9 cellular contexts compared by ENCODE assay signal in genomic region chr17:59561042-59561441, GRCh38. TPM values are rescaled to one million over a fixed set of nuclear protein-coding genes. Genes with fewer than 3 reads are reported as not detected.
DNase-seq lines count a peak whose midpoint lies in the region; ATAC-seq, FAIRE-seq and TF ChIP-seq lines count a peak whose summit lies in the region.
"Had no signal": no experiment of that assay in that cellular context is flagged by ENCODE, and none has a peak within 500 bp of the region (broad histone marks: within the 10 kb centered on the region; RNA-seq: fewer than 3 reads in every experiment).

No MANE protein-coding gene starts in this region.

- peaks cover 5% of the 10 kb centered on the region for H3K9me3 ChIP-seq in K562 (replicated peaks; ENCODE audit: control insufficient read depth, insufficient read depth, low read depth, low read length)

- no peak overlapping the region for H3K27ac ChIP-seq in K562 (ENCODE audit: extremely low read depth, low read depth, low read length)

- peak; percentile 46 for TF ChIP-seq CTCF in NB4 (IDR thresholded peaks at IDR 0.05; ENCODE audit: low read depth, low read length)
- TF ChIP-seq CTCF in K562 (IDR thresholded peaks at IDR 0.05 in 2 of 3, conservative IDR thresholded peaks at IDR 0.05 in 1 of 3; ENCODE audit: insufficient read depth in 2 of 3, low read depth in 1 of 3, low read length in 3 of 3): peak; percentile 48 to 74 (median 65)
- peak; percentile 27 for TF ChIP-seq CTCF in osteocyte (IDR thresholded peaks at IDR 0.05)

- intact Hi-C loops in K562 (cut with micrococcal nuclease): no loop called here

- TF ChIP-seq POLR2A in NB4 (IDR thresholded peaks at IDR 0.05; ENCODE audit: extremely low read depth, insufficient read length): no peak
- TF ChIP-seq POLR2A in K562 (conservative IDR thresholded peaks at IDR 0.05): no peak

- H3K9me3 Mint-ChIP-seq in osteocyte (ENCODE audit: unreplicated experiment): no peaks in the 10 kb centered on the region

- H3K27ac Mint-ChIP-seq in osteocyte (ENCODE audit: unreplicated experiment): no peak overlapping the region

- no peak overlapping the region for H3K4me2 ChIP-seq in K562 (ENCODE audit: insufficient read depth, low read length)

- 0 out of 2 replicates have a peak overlapping the region, but pooled peaks have one; percentile 25 for H2AFZ ChIP-seq in K562 (ENCODE audit: low read depth, low read length)

- peak; percentile 15 for DNase-seq in NCI-H748 (lab: John Stamatoyannopoulos, UW; ENCODE audit: unreplicated experiment)
- DNase-seq in NCI-H748 treated with DMSO at 0.1 percent for 48 hours (lab: John Stamatoyannopoulos, UW): no peak
- peak; percentile 79 for DNase-seq in NB4 (ENCODE audit: low read depth)
- peak in 3 of 4 experiments; percentile 28 to 71 (median 58) for DNase-seq in K562 (ENCODE audit: extremely low read depth in 1 of 4, low spot score in 3 of 4)
- DNase-seq in osteocyte (ENCODE audit: extremely low spot score, unreplicated experiment): no peak
- no peak for DNase-seq in effector CD8-positive, alpha-beta T cell (lab: John Stamatoyannopoulos, UW)

- ATAC-seq in K562 (peak; percentile 86), HG02852 (IDR thresholded peaks at IDR 0.05; ENCODE audit: unreplicated experiment) (no peak), HG03135 (IDR thresholded peaks at IDR 0.05; ENCODE audit: unreplicated experiment) (no peak)

- CTCF ChIA-PET in K562 (lab: Yijun Ruan, JAX; ENCODE audit: low intra/inter-chr PET ratio): interaction anchor here (1.3 kb wide), 1 partner anchor 250 kb away, joined by 4 read pairs; no protein-coding TSS in a partner anchor

- H3K4me1 ChIP-seq in K562 (replicated peaks in 1 of 2; ENCODE audit: control insufficient read depth in 2 of 2, insufficient read depth in 2 of 2, low read length in 2 of 2): peaks cover 7 to 8% of the 10 kb centered on the region in 2 experiments

- no peaks in the 10 kb centered on the region for H4K20me1 ChIP-seq in K562 (replicated peaks; ENCODE audit: control insufficient read depth, insufficient read depth, low read length)
- H4K20me1 ChIP-seq: BLaER1 treated with 17β-estradiol and CSF1 and Interleukin-3, amounts not matched to agents 10 nM and 100 nM had no signal

- POLR2A ChIA-PET in K562 (lab: Yijun Ruan, JAX): no interaction called here

- H3K27me3 Mint-ChIP-seq in osteocyte (ENCODE audit: unreplicated experiment): peaks cover 22% of the 10 kb centered on the region

- FAIRE-seq in K562 (lab: Jason Lieb, UNC): peak; percentile 84

- H3K79me2 ChIP-seq in K562 (ENCODE audit: control insufficient read depth, insufficient read depth, low read length): peaks cover 6% of the 10 kb centered on the region

- H3K9ac ChIP-seq in K562 (ENCODE audit: insufficient read depth in 1 of 2, low read depth in 2 of 2, low read length in 2 of 2): no peak overlapping the region
- H3K9ac ChIP-seq: BLaER1 treated with 17β-estradiol and CSF1 and Interleukin-3, amounts not matched to agents 10 nM and 100 nM had no signal

- BruUV-seq in K562 (replicated peaks; lab: Mats Ljungman, UMichigan): no TSS peak

- in situ Hi-C loops in K562 (cut with MboI): no loop called here

- no peaks in the 10 kb centered on the region for H3K36me3 ChIP-seq in K562 (ENCODE audit: control insufficient read depth, insufficient read depth, low read length)
- H3K36me3 ChIP-seq: BLaER1 treated with 17β-estradiol and CSF1 and Interleukin-3, amounts not matched to agents 10 nM and 100 nM had no signal

- no peak for TF ChIP-seq EP300 in K562 (IDR thresholded peaks at IDR 0.05; ENCODE audit: low read length)

- no peaks in the 10 kb centered on the region for H3K36me3 Mint-ChIP-seq in osteocyte (ENCODE audit: unreplicated experiment)

- H3K4me3 ChIP-seq in NB4 (ENCODE audit: low read depth, low read length): no peak overlapping the region
- H3K4me3 ChIP-seq in K562: no peak overlapping the region
- H3K4me3 ChIP-seq: BLaER1 treated with 17β-estradiol and CSF1 and Interleukin-3, amounts not matched to agents 10 nM and 100 nM had no signal

- no peaks in the 10 kb centered on the region for H3K9me1 ChIP-seq in K562 (ENCODE audit: control insufficient read depth, insufficient read depth, low read length)

- peak in 1 of 2 experiments; percentile 59; a peak in 3 of 4 replicates for TF ChIP-seq RAD21 in K562 (CRISPR knock-in tag; conservative IDR thresholded peaks at IDR 0.05 in 1 of 2, IDR thresholded peaks at IDR 0.05 in 1 of 2)

- H3K4me1 Mint-ChIP-seq in osteocyte (ENCODE audit: unreplicated experiment): peaks cover 7% of the 10 kb centered on the region

- H3K27me3 ChIP-seq in K562 (ENCODE audit: control insufficient read depth in 2 of 2, insufficient read depth in 2 of 2, low read length in 2 of 2): 0 out of 5 replicates have a peak, but pooled peaks cover 0 to 2% of the 10 kb centered on the region in 2 experiments
- H3K27me3 ChIP-seq: BLaER1 treated with 17β-estradiol and CSF1 and Interleukin-3, amounts not matched to agents 10 nM and 100 nM had no signal

- 39% methylated on average over 2 of the region's 2 CpGs for WGBS in K562 (ENCODE audit: insufficient coverage, low coverage, missing lambda C conversion rate)

- no peak overlapping the region for H3K4me3 Mint-ChIP-seq in osteocyte (ENCODE audit: unreplicated experiment)

TF ChIP-seq in K562, 482 proteins besides CTCF, POLR2A, EP300 and RAD21 (continues in another document):
- TF ChIP-seq CHD1 (IDR thresholded peaks at IDR 0.05; ENCODE audit: low read length) (no peak), SMC3 (conservative IDR thresholded peaks at IDR 0.05; ENCODE audit: insufficient read depth, low read depth, low read length) (0 out of 2 replicates have a peak, but pooled peaks have one; percentile 22), FOXP4 (CRISPR knock-in tag; IDR thresholded peaks at IDR 0.05; ENCODE audit: borderline replicate concordance) (0 out of 2 replicates have a peak, but pooled peaks have one; percentile 32), KLF10 (CRISPR knock-in tag; IDR thresholded peaks at IDR 0.05) (no peak), NBN (IDR thresholded peaks at IDR 0.05; ENCODE audit: low read depth) (0 out of 2 replicates have a peak, but pooled peaks have one; percentile 43), MEIS2 (IDR thresholded peaks at IDR 0.05; ENCODE audit: partially characterized antibody) (peak; percentile 30), ZFP36 (IDR thresholded peaks at IDR 0.05; ENCODE audit: low read depth, low read length, partially characterized antibody) (peak; percentile 19)

RNA-seq across cellular contexts. Expression of gene DHX40, which starts 4.4 kb away (rescaled TPM):
- total RNA-seq in K562 (2011; cell fraction: chromatin; rRNA removed; ENCODE audit: low replicate concordance): 22.1 and 45.7 TPM in 2 replicates
- total RNA-seq in K562 (2011; cell fraction: nucleolus; rRNA removed): 8.0 and 11.2 TPM in 2 replicates
- 12.7 and 15.3 TPM in 2 replicates for total RNA-seq in K562 (2011; cell fraction: nucleoplasm; rRNA removed)
- 17.0 and 21.7 TPM in 2 replicates for total RNA-seq in K562 (2014; rRNA removed)
- total RNA-seq in K562 (2014; rRNA removed; fragmentation: Illumina TruSeq; extraction: Trizol): 26.4 and 31.6 TPM in 2 replicates
- 18.5 and 21.4 TPM in 2 replicates for total RNA-seq in K562 (2015; rRNA removed; fragmentation: Illumina TruSeq; extraction: Trizol)
- 18.2 and 18.5 TPM in 2 replicates for total RNA-seq in K562 (2021)
- 26.7 and 38.6 TPM in 2 replicates for polyA plus RNA-seq in K562 (2011; rRNA removed)
- 6.1 and 13.1 TPM in 2 replicates for polyA plus RNA-seq in K562 (2011; cell fraction: cytosol; rRNA removed)
- 10.3 and 17.9 TPM in 2 replicates for polyA plus RNA-seq in K562 (2011; cell fraction: nucleus; rRNA removed)
- polyA plus RNA-seq in K562 (2012): 15.2 and 21.3 TPM in 2 replicates
- 18.7 and 18.9 TPM in 2 replicates for polyA plus RNA-seq in K562 (2014; fragmentation: Illumina TruSeq; extraction: Trizol)
- polyA plus RNA-seq in K562 (2014; fragmentation: Nextera tagmentation; extraction: Ambion mirVana): 1 to 10 TPM; 7.2 to 7.3 TPM
- polyA plus RNA-seq in K562 (2014; rRNA removed): 15.5 and 16.4 TPM in 2 replicates
- 45.2 and 48.4 TPM in 2 replicates for polyA minus RNA-seq in K562 (2011; rRNA and poly(A)+ RNA removed)
- 22.1 and 23.2 TPM in 2 replicates for polyA minus RNA-seq in K562 (2011; cell fraction: cytosol; rRNA and poly(A)+ RNA removed)
- polyA minus RNA-seq in K562 (2011; cell fraction: nucleus; rRNA and poly(A)+ RNA removed): 11.0 and 15.9 TPM in 2 replicates
- 42.3 and 45.2 TPM in 2 replicates for total RNA-seq in osteocyte

RNA-seq across cellular contexts. Expression of gene CLTC, which starts 58.7 kb away (rescaled TPM):
- 152 and 501 TPM in 2 replicates for total RNA-seq in K562 (2011; cell fraction: chromatin; rRNA removed; ENCODE audit: low replicate concordance)
- total RNA-seq in K562 (2011; cell fraction: nucleolus; rRNA removed): 80.9 and 116 TPM in 2 replicates
- 164 and 204 TPM in 2 replicates for total RNA-seq in K562 (2011; cell fraction: nucleoplasm; rRNA removed)
- 136 and 150 TPM in 2 replicates for total RNA-seq in K562 (2014; rRNA removed)
- 220 and 233 TPM in 2 replicates for total RNA-seq in K562 (2014; rRNA removed; fragmentation: Illumina TruSeq; extraction: Trizol)
- total RNA-seq in K562 (2015; rRNA removed; fragmentation: Illumina TruSeq; extraction: Trizol): 184 and 195 TPM in 2 replicates
- 257 and 267 TPM in 2 replicates for total RNA-seq in K562 (2021)
- 164 and 217 TPM in 2 replicates for polyA plus RNA-seq in K562 (2011; rRNA removed)
- polyA plus RNA-seq in K562 (2011; cell fraction: cytosol; rRNA removed): 136 and 221 TPM in 2 replicates
- polyA plus RNA-seq in K562 (2011; cell fraction: nucleus; rRNA removed): 85.8 and 125 TPM in 2 replicates
- polyA plus RNA-seq in K562 (2012): 133 and 168 TPM in 2 replicates
- 142 and 174 TPM in 2 replicates for polyA plus RNA-seq in K562 (2014; fragmentation: Illumina TruSeq; extraction: Trizol)
- 100 to 1,000 TPM; 122 to 134 TPM for polyA plus RNA-seq in K562 (2014; fragmentation: Nextera tagmentation; extraction: Ambion mirVana)
- 102 and 115 TPM in 2 replicates for polyA plus RNA-seq in K562 (2014; rRNA removed)
- polyA minus RNA-seq in K562 (2011; rRNA and poly(A)+ RNA removed): 705 and 852 TPM in 2 replicates
- 435 and 548 TPM in 2 replicates for polyA minus RNA-seq in K562 (2011; cell fraction: cytosol; rRNA and poly(A)+ RNA removed)
- 79.8 and 167 TPM in 2 replicates for polyA minus RNA-seq in K562 (2011; cell fraction: nucleus; rRNA and poly(A)+ RNA removed)
- 297 and 319 TPM in 2 replicates for total RNA-seq in osteocyte

Comparison
In these comparisons a context has a peak if more than half of its experiments do, and no peak if none do; other contexts are left out.
1. DNase-seq: peak in NCI-H748 (single experiment), NB4 (single experiment) and K562 (3 of 4); none in NCI-H748 treated with DMSO at 0.1 percent for 48 hours (single experiment), osteocyte (single experiment) and effector CD8-positive, alpha-beta T cell (single experiment).
2. Peak in every context shown above with its lines, with median percentiles within 50 percentile points of each other: CTCF ChIP-seq.